Comparison of ENCODE assay signal across 1 cellular context in the genomic region with DNA sequence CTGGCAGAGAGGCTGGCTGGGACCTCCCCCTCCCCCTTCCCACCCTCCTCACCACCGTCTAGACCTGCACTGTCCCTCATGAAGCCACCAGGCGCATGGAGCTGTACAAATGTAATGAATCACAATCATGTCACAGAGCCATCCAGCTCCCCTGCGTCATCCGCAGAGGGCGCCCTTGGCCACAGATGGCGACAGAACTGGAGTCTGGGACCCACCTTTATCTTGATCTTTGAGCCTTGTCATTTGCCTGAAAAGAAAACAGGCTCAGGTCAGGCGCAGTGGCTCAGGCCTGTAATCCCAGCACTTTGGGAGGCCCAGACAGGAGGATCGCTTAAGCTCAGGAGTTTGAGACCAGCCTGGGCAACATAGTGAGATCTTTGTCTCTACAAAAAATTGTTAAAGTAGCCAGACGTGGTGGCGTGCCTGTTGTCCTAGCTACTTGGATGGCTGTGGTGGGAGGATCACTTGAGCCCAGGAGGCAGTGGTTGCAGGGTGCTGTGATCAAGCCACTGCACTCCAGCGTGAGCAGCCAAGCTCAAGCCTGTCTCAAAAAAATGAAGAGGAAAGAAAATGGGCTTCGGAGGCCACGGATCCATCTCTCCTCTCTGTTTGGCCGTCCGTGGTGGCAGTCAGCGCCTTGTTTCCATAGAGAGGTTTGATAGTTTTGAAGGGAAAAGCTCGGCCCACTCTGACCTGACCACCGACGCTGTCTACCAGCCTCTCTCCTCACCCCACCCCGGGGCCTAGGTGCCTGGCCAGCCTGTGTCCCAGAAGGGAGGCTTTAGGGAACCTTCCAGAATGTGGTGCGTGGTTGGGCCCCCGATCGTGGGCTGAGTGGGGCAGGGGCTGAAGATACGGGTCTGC.
TF ChIP-seq lines count a peak whose summit lies in the region.

No MANE protein-coding gene starts in this region.

TF ChIP-seq in K562, 482 proteins besides CTCF, POLR2A, EP300 and RAD21 (continued from another document and continues in another):
- TF ChIP-seq, protein P1, sequence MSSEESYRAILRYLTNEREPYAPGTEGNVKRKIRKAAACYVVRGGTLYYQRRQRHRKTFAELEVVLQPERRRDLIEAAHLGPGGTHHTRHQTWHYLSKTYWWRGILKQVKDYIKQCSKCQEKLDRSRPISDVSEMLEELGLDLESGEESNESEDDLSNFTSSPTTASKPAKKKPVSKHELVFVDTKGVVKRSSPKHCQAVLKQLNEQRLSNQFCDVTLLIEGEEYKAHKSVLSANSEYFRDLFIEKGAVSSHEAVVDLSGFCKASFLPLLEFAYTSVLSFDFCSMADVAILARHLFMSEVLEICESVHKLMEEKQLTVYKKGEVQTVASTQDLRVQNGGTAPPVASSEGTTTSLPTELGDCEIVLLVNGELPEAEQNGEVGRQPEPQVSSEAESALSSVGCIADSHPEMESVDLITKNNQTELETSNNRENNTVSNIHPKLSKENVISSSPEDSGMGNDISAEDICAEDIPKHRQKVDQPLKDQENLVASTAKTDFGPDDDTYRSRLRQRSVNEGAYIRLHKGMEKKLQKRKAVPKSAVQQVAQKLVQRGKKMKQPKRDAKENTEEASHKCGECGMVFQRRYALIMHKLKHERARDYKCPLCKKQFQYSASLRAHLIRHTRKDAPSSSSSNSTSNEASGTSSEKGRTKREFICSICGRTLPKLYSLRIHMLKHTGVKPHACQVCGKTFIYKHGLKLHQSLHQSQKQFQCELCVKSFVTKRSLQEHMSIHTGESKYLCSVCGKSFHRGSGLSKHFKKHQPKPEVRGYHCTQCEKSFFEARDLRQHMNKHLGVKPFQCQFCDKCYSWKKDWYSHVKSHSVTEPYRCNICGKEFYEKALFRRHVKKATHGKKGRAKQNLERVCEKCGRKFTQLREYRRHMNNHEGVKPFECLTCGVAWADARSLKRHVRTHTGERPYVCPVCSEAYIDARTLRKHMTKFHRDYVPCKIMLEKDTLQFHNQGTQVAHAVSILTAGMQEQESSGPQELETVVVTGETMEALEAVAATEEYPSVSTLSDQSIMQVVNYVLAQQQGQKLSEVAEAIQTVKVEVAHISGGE (CRISPR knock-in tag; IDR thresholded peaks at IDR 0.05) = no peak
- TF ChIP-seq, protein P2, sequence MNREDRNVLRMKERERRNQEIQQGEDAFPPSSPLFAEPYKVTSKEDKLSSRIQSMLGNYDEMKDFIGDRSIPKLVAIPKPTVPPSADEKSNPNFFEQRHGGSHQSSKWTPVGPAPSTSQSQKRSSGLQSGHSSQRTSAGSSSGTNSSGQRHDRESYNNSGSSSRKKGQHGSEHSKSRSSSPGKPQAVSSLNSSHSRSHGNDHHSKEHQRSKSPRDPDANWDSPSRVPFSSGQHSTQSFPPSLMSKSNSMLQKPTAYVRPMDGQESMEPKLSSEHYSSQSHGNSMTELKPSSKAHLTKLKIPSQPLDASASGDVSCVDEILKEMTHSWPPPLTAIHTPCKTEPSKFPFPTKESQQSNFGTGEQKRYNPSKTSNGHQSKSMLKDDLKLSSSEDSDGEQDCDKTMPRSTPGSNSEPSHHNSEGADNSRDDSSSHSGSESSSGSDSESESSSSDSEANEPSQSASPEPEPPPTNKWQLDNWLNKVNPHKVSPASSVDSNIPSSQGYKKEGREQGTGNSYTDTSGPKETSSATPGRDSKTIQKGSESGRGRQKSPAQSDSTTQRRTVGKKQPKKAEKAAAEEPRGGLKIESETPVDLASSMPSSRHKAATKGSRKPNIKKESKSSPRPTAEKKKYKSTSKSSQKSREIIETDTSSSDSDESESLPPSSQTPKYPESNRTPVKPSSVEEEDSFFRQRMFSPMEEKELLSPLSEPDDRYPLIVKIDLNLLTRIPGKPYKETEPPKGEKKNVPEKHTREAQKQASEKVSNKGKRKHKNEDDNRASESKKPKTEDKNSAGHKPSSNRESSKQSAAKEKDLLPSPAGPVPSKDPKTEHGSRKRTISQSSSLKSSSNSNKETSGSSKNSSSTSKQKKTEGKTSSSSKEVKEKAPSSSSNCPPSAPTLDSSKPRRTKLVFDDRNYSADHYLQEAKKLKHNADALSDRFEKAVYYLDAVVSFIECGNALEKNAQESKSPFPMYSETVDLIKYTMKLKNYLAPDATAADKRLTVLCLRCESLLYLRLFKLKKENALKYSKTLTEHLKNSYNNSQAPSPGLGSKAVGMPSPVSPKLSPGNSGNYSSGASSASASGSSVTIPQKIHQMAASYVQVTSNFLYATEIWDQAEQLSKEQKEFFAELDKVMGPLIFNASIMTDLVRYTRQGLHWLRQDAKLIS (CRISPR knock-in tag; IDR thresholded peaks at IDR 0.05) = no peak
- no peak for TF ChIP-seq NFIX (CRISPR knock-in tag; IDR thresholded peaks at IDR 0.05; ENCODE audit: low read depth)
- no peak for TF ChIP-seq ZKSCAN3 (CRISPR knock-in tag; IDR thresholded peaks at IDR 0.05)
- no peak for TF ChIP-seq NCOA6 (IDR thresholded peaks at IDR 0.05)
- TF ChIP-seq MAFF (IDR thresholded peaks at IDR 0.05; ENCODE audit: low read length) = no peak
- TF ChIP-seq, protein P3, sequence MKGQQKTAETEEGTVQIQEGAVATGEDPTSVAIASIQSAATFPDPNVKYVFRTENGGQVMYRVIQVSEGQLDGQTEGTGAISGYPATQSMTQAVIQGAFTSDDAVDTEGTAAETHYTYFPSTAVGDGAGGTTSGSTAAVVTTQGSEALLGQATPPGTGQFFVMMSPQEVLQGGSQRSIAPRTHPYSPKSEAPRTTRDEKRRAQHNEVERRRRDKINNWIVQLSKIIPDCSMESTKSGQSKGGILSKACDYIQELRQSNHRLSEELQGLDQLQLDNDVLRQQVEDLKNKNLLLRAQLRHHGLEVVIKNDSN (CRISPR knock-in tag; IDR thresholded peaks at IDR 0.05) = no peak
- no peak for TF ChIP-seq KHSRP (IDR thresholded peaks at IDR 0.05)
- TF ChIP-seq, protein P4, sequence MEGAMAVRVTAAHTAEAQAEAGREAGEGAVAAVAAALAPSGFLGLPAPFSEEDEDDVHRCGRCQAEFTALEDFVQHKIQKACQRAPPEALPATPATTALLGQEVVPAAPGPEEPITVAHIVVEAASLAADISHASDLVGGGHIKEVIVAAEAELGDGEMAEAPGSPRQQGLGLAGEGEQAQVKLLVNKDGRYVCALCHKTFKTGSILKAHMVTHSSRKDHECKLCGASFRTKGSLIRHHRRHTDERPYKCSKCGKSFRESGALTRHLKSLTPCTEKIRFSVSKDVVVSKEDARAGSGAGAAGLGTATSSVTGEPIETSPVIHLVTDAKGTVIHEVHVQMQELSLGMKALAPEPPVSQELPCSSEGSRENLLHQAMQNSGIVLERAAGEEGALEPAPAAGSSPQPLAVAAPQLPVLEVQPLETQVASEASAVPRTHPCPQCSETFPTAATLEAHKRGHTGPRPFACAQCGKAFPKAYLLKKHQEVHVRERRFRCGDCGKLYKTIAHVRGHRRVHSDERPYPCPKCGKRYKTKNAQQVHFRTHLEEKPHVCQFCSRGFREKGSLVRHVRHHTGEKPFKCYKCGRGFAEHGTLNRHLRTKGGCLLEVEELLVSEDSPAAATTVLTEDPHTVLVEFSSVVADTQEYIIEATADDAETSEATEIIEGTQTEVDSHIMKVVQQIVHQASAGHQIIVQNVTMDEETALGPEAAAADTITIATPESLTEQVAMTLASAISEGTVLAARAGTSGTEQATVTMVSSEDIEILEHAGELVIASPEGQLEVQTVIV (CRISPR knock-in tag; IDR thresholded peaks at IDR 0.05; ENCODE audit: borderline replicate concordance) = no peak
- TF ChIP-seq NFE2 (IDR thresholded peaks at IDR 0.05; ENCODE audit: low read depth) = peak; percentile 60
- no peak for TF ChIP-seq ZNF133 (CRISPR knock-in tag; IDR thresholded peaks at IDR 0.05)
- no peak; the same call in 1 of the 2 replicates for TF ChIP-seq ZBTB1 (CRISPR knock-in tag; IDR thresholded peaks at IDR 0.05; ENCODE audit: borderline replicate concordance, low read depth)
- no peak for TF ChIP-seq NCOA1 (IDR thresholded peaks at IDR 0.05; ENCODE audit: low read depth)
- TF ChIP-seq HMG20B (CRISPR knock-in tag; IDR thresholded peaks at IDR 0.05) = no peak
- TF ChIP-seq, protein P5, sequence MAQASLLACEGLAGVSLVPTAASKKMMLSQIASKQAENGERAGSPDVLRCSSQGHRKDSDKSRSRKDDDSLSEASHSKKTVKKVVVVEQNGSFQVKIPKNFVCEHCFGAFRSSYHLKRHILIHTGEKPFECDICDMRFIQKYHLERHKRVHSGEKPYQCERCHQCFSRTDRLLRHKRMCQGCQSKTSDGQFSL (CRISPR knock-in tag; IDR thresholded peaks at IDR 0.05) = no peak
- TF ChIP-seq, protein P5 (tag; IDR thresholded peaks at IDR 0.05) = no peak; a peak in 1 of 4 replicates
- TF ChIP-seq RAD51 (IDR thresholded peaks at IDR 0.05; ENCODE audit: borderline replicate concordance, low read depth) = no peak
- peak; percentile 51 to 57 for TF ChIP-seq NRF1 (conservative IDR thresholded peaks at IDR 0.05 in 1 of 2, IDR thresholded peaks at IDR 0.05 in 1 of 2)
- TF ChIP-seq, protein P6, sequence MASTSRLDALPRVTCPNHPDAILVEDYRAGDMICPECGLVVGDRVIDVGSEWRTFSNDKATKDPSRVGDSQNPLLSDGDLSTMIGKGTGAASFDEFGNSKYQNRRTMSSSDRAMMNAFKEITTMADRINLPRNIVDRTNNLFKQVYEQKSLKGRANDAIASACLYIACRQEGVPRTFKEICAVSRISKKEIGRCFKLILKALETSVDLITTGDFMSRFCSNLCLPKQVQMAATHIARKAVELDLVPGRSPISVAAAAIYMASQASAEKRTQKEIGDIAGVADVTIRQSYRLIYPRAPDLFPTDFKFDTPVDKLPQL (IDR thresholded peaks at IDR 0.05; ENCODE audit: extremely low read depth, insufficient read length) = no peak
- no peak for TF ChIP-seq TGIF2 (CRISPR knock-in tag; IDR thresholded peaks at IDR 0.05)
- peak; percentile 93 for TF ChIP-seq SMC3 (conservative IDR thresholded peaks at IDR 0.05; ENCODE audit: insufficient read depth, low read depth, low read length)
- peak; percentile 61; the same call in 1 of the 2 replicates for TF ChIP-seq MTA1 (IDR thresholded peaks at IDR 0.05; ENCODE audit: borderline replicate concordance)
- no peak for TF ChIP-seq BACH1 (tag; IDR thresholded peaks at IDR 0.05)
- TF ChIP-seq, protein P7, sequence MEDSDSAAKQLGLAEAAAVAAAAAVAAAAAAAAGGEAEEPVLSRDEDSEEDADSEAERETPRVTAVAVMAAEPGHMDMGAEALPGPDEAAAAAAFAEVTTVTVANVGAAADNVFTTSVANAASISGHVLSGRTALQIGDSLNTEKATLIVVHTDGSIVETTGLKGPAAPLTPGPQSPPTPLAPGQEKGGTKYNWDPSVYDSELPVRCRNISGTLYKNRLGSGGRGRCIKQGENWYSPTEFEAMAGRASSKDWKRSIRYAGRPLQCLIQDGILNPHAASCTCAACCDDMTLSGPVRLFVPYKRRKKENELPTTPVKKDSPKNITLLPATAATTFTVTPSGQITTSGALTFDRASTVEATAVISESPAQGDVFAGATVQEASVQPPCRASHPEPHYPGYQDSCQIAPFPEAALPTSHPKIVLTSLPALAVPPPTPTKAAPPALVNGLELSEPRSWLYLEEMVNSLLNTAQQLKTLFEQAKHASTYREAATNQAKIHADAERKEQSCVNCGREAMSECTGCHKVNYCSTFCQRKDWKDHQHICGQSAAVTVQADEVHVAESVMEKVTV (CRISPR knock-in tag; IDR thresholded peaks at IDR 0.05) = peak; percentile 85
- TF ChIP-seq ASH1L (IDR thresholded peaks at IDR 0.05; ENCODE audit: borderline replicate concordance, low read depth, partially characterized antibody) = no peak
- TF ChIP-seq HCFC1 (IDR thresholded peaks at IDR 0.05; ENCODE audit: low read depth, low read length) = peak; percentile 51
- TF ChIP-seq MECOM (CRISPR knock-in tag; IDR thresholded peaks at IDR 0.05) = no peak
- TF ChIP-seq, protein P8, sequence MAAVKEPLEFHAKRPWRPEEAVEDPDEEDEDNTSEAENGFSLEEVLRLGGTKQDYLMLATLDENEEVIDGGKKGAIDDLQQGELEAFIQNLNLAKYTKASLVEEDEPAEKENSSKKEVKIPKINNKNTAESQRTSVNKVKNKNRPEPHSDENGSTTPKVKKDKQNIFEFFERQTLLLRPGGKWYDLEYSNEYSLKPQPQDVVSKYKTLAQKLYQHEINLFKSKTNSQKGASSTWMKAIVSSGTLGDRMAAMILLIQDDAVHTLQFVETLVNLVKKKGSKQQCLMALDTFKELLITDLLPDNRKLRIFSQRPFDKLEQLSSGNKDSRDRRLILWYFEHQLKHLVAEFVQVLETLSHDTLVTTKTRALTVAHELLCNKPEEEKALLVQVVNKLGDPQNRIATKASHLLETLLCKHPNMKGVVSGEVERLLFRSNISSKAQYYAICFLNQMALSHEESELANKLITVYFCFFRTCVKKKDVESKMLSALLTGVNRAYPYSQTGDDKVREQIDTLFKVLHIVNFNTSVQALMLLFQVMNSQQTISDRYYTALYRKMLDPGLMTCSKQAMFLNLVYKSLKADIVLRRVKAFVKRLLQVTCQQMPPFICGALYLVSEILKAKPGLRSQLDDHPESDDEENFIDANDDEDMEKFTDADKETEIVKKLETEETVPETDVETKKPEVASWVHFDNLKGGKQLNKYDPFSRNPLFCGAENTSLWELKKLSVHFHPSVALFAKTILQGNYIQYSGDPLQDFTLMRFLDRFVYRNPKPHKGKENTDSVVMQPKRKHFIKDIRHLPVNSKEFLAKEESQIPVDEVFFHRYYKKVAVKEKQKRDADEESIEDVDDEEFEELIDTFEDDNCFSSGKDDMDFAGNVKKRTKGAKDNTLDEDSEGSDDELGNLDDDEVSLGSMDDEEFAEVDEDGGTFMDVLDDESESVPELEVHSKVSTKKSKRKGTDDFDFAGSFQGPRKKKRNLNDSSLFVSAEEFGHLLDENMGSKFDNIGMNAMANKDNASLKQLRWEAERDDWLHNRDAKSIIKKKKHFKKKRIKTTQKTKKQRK (IDR thresholded peaks at IDR 0.05; ENCODE audit: borderline replicate concordance, low read depth, low read length) = no peak
- TF ChIP-seq, protein P9, sequence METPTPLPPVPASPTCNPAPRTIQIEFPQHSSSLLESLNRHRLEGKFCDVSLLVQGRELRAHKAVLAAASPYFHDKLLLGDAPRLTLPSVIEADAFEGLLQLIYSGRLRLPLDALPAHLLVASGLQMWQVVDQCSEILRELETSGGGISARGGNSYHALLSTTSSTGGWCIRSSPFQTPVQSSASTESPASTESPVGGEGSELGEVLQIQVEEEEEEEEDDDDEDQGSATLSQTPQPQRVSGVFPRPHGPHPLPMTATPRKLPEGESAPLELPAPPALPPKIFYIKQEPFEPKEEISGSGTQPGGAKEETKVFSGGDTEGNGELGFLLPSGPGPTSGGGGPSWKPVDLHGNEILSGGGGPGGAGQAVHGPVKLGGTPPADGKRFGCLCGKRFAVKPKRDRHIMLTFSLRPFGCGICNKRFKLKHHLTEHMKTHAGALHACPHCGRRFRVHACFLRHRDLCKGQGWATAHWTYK (CRISPR knock-in tag; IDR thresholded peaks at IDR 0.05) = no peak
- no peak for TF ChIP-seq IFI16 (CRISPR knock-in tag; IDR thresholded peaks at IDR 0.05)
- no peak for TF ChIP-seq MCM2 (IDR thresholded peaks at IDR 0.05; ENCODE audit: low read depth)
- TF ChIP-seq ZNF175 (CRISPR knock-in tag; IDR thresholded peaks at IDR 0.05; ENCODE audit: low read depth) = no peak
- TF ChIP-seq ZFP1 (CRISPR knock-in tag; IDR thresholded peaks at IDR 0.05) = no peak
- no peak for TF ChIP-seq BDP1 (IDR thresholded peaks at IDR 0.05; ENCODE audit: insufficient read depth, insufficient read length)
